ENCODE assay signal across 1 cellular context in genomic region chr7:1898628-1899185, GRCh38.
TF ChIP-seq lines count a peak whose summit lies in the region.

No MANE protein-coding gene starts in this region.

TF ChIP-seq in IMR-90, 13 proteins besides CTCF, POLR2A, EP300 and RAD21:
- TF ChIP-seq CHD1 (IDR thresholded peaks at IDR 0.05; ENCODE audit: low read depth, low read length) (no peak), RCOR1 (IDR thresholded peaks at IDR 0.05; ENCODE audit: insufficient replicate concordance, low read length) (no peak), ELK1 (IDR thresholded peaks at IDR 0.05; ENCODE audit: borderline replicate concordance, low read depth, low read length) (no peak), MXI1 (IDR thresholded peaks at IDR 0.05; ENCODE audit: borderline replicate concordance, low read depth, low read length) (no peak), CEBPB (IDR thresholded peaks at IDR 0.05; ENCODE audit: low read depth, low read length) (no peak), SMC3 (IDR thresholded peaks at IDR 0.05; ENCODE audit: low read depth, low read length) (no peak), MAZ (IDR thresholded peaks at IDR 0.05; ENCODE audit: borderline replicate concordance, low read depth, low read length) (no peak), BHLHE40 (IDR thresholded peaks at IDR 0.05; ENCODE audit: low read depth, low read length) (no peak), NFE2L2 (IDR thresholded peaks at IDR 0.05; ENCODE audit: low read depth, low read length) (no peak), RFX5 (IDR thresholded peaks at IDR 0.05; ENCODE audit: low read depth, low read length) (no peak), FOS (IDR thresholded peaks at IDR 0.05; ENCODE audit: low read depth, low read length) (no peak), MAFK (IDR thresholded peaks at IDR 0.05; ENCODE audit: low read depth, low read length) (no peak)
- TF ChIP-seq, protein P1, sequence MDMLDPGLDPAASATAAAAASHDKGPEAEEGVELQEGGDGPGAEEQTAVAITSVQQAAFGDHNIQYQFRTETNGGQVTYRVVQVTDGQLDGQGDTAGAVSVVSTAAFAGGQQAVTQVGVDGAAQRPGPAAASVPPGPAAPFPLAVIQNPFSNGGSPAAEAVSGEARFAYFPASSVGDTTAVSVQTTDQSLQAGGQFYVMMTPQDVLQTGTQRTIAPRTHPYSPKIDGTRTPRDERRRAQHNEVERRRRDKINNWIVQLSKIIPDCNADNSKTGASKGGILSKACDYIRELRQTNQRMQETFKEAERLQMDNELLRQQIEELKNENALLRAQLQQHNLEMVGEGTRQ (IDR thresholded peaks at IDR 0.05; ENCODE audit: low read depth, low read length) = no peak
